24 cellular contexts compared by ENCODE assay signal in the genomic region with DNA sequence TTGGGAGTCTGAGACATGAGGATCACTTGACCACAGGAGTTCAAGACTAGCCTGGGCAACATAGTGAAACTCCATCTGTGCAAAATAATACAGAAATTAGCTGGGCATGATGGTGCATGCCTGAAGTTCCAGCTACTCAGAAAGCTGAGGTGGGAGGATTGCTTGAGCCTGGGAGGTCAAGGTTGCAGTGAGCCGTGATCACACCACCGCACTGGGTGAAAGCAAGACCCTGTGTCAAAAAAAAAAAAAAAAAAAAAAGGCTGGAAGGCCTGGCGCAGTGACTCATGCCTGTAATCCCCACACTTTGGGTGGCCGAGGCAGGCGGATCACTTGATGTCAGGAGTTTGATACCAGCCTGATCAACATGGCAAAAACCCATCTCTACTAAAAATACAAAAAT.
"Had no signal": no experiment of that assay in that cellular context is flagged by ENCODE, and none has a peak within 500 bp of the region (broad histone marks: within the 10 kb centered on the region; RNA-seq: fewer than 3 reads in every experiment).

No MANE protein-coding gene starts in this region.

- H3K27ac ChIP-seq: adrenal gland, ascending aorta, epithelial cell of prostate, esophagus squamous epithelium, gastroesophageal sphincter had no signal

- H3K27me3 ChIP-seq: adrenal gland, ascending aorta, esophagus squamous epithelium, gastroesophageal sphincter had no signal

- H3K4me3 ChIP-seq: adrenal gland, ascending aorta, esophagus squamous epithelium, gastroesophageal sphincter had no signal

- DNase-seq: activated CD4-positive, alpha-beta memory T cell treated with anti-CD3 and anti-CD28 coated beads for 36 hours; activated CD4-positive, alpha-beta T cell treated with anti-CD3 and anti-CD28 coated beads for 36 hours; activated CD4-positive, alpha-beta T cell treated with anti-CD3 and anti-CD28 coated beads, Interleukin-2, amount 10 ng/mL, durations not matched to agents 24 days and 14 days; activated CD4-positive, CD25-positive, alpha-beta regulatory T cell; activated CD4-positive, CD25-positive, alpha-beta regulatory T cell treated with anti-CD3 and anti-CD28 coated beads, Interleukin-2, amount 50 U/mL, for 72 hours; activated CD8-positive, alpha-beta memory T cell treated with anti-CD3 and anti-CD28 coated beads, Interleukin-2, amount 10 ng/mL, durations not matched to agents 7 days and 5 days; activated CD8-positive, alpha-beta memory T cell treated with anti-CD3 and anti-CD28 coated beads, Interleukin-2, amount 50 U/mL, for 4 hours; activated CD8-positive, alpha-beta T cell treated with anti-CD3 and anti-CD28 coated beads, Interleukin-2, amount 10 ng/mL, durations not matched to agents 7 days and 5 days; activated naive CD4-positive, alpha-beta T cell treated with anti-CD3 and anti-CD28 coated beads for 36 hours; activated naive CD8-positive, alpha-beta T cell treated with anti-CD3 and anti-CD28 coated beads for 36 hours; activated naive CD8-positive, alpha-beta T cell treated with anti-CD3 and anti-CD28 coated beads, Interleukin-2, amount 50 U/mL, for 24 hours; activated T-cell treated with anti-CD3 and anti-CD28 coated beads, Interleukin-2, amount 50 U/mL, for 1 hour; activated T-cell treated with anti-CD3 and anti-CD28 coated beads, Interleukin-2, amount 50 U/mL, for 48 hours; adrenal gland; cortex of kidney; dermis blood vessel endothelial cell; effector CD4-positive, alpha-beta T cell; effector memory CD8-positive, alpha-beta T cell; esophagus squamous epithelium; foreskin melanocyte; T-helper 2 cell had no signal

- H3K9me3 ChIP-seq: adrenal gland, ascending aorta, esophagus squamous epithelium, gastroesophageal sphincter had no signal
